ENCODE assay signal across 3 cellular contexts in genomic region chr15:88744548-88745020, GRCh38.
TF ChIP-seq lines count a peak whose summit lies in the region.

No MANE protein-coding gene starts in this region.

TF ChIP-seq in IMR-90, 13 proteins besides CTCF, POLR2A, EP300 and RAD21:
- TF ChIP-seq CEBPB (IDR thresholded peaks at IDR 0.05; ENCODE audit: low read depth, low read length): no peak

TF ChIP-seq in GM12891, 5 proteins besides CTCF, POLR2A, EP300 and RAD21:
- TF ChIP-seq TAF1 (IDR thresholded peaks at IDR 0.05; ENCODE audit: low read depth, low read length): no peak
- no peak for TF ChIP-seq POLR2AphosphoS5 (IDR thresholded peaks at IDR 0.05; ENCODE audit: low read depth, low read length)
- TF ChIP-seq SPI1 (IDR thresholded peaks at IDR 0.05; ENCODE audit: low read depth, low read length): no peak
- no peak for TF ChIP-seq POU2F2 (IDR thresholded peaks at IDR 0.05; ENCODE audit: low read depth, low read length)
- TF ChIP-seq PAX5 (IDR thresholded peaks at IDR 0.05; ENCODE audit: insufficient read depth, low read length, severe bottlenecking): no peak

TF ChIP-seq in SK-N-SH treated with all-trans-retinoic acid at 6 μM for 48 hours, 23 proteins besides CTCF, POLR2A, EP300 and RAD21:
- TF ChIP-seq TCF4 (CRISPR knock-in tag; IDR thresholded peaks at IDR 0.05; ENCODE audit: borderline replicate concordance) (no peak), ZFP30 (CRISPR knock-in tag; IDR thresholded peaks at IDR 0.05) (no peak), ZC3H10 (CRISPR knock-in tag; IDR thresholded peaks at IDR 0.05) (no peak), TSHZ2 (CRISPR knock-in tag; IDR thresholded peaks at IDR 0.05) (no peak), ZNF565 (CRISPR knock-in tag; conservative IDR thresholded peaks at IDR 0.05; ENCODE audit: low read depth) (no peak), ESRRG (CRISPR knock-in tag; IDR thresholded peaks at IDR 0.05) (no peak), CSRNP3 (CRISPR knock-in tag; IDR thresholded peaks at IDR 0.05) (no peak)
